Comparison of ENCODE assay signal across 17 cellular contexts in the genomic region with DNA sequence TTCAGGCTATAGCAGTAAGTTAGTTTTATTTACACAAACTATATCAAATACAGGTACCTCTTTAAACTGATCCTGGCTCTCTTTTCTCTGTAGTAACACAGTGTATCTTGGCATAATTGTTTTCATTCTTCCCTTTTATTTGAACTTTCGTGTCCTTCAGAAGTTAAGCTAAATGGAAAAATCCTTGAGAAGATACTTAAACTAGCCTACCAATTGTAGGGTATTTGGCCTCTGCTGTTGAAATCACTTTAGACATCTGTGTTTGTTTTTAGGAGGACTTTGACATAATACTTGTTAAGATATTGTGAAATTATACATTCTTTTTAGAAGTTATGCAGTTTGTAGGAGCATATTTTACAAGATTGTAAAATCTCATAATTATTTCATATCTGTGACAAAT.
"Had no signal": no experiment of that assay in that cellular context is flagged by ENCODE, and none has a peak within 500 bp of the region (broad histone marks: within the 10 kb centered on the region; RNA-seq: fewer than 3 reads in every experiment).

No MANE protein-coding gene starts in this region.

- H3K27me3 ChIP-seq: adrenal gland, neutrophil, upper lobe of left lung had no signal

- H3K4me3 ChIP-seq: dorsolateral prefrontal cortex, upper lobe of left lung had no signal

- DNase-seq: activated CD4-positive, alpha-beta memory T cell treated with anti-CD3 and anti-CD28 coated beads, Interleukin-2, amount 10 ng/mL, durations not matched to agents 7 days and 5 days; activated CD4-positive, alpha-beta T cell treated with anti-CD3 and anti-CD28 coated beads for 4 hours; activated naive CD4-positive, alpha-beta T cell treated with anti-CD3 and anti-CD28 coated beads, Interleukin-2, amount 50 U/mL, for 16 hours; activated T-cell treated with anti-CD3 and anti-CD28 coated beads, Interleukin-2, amount 50 U/mL, for 24 hours; adrenal gland; dorsolateral prefrontal cortex; endodermal cell; foreskin fibroblast; glutamatergic neuron; mammary epithelial cell; naive B cell; stimulated activated CD4-positive, alpha-beta T cell treated with anti-CD3 and anti-CD28 coated beads, Interleukin-4, amount 100 ng/mL, for 1 hour; stimulated activated naive CD4-positive, alpha-beta T cell; T-helper 17 cell; upper lobe of left lung had no signal

- H3K9me3 ChIP-seq: adrenal gland, neutrophil had no signal

- H3K36me3 ChIP-seq: adrenal gland, neutrophil, upper lobe of left lung had no signal

- ATAC-seq: T-helper 17 cell had no signal

- H3K4me1 ChIP-seq: adrenal gland, parathyroid adenoma, upper lobe of left lung had no signal

- H3K27ac ChIP-seq: dorsolateral prefrontal cortex, neutrophil, parathyroid adenoma, upper lobe of left lung had no signal
